21 cellular contexts compared by ENCODE assay signal in genomic region chr1:40133122-40133665, GRCh38. TPM values are rescaled to one million over a fixed set of nuclear protein-coding genes. Genes with fewer than 3 reads are reported as not detected.
DNase-seq lines count a peak whose midpoint lies in the region; ATAC-seq, FAIRE-seq and TF ChIP-seq lines count a peak whose summit lies in the region.
"Had no signal": no experiment of that assay in that cellular context is flagged by ENCODE, and none has a peak within 500 bp of the region (broad histone marks: within the 10 kb centered on the region; RNA-seq: fewer than 3 reads in every experiment).

No MANE protein-coding gene starts in this region.

- H3K4ac ChIP-seq in H1 (replicated peaks; ENCODE audit: insufficient read length, low read depth, low read length) = no peak overlapping the region
- no peak overlapping the region for H3K4ac ChIP-seq in neuronal stem cell (ENCODE audit: low read length)

- H3K4me1 Mint-ChIP-seq in GM23338 = no peaks in the 10 kb centered on the region
- H3K4me1 Mint-ChIP-seq: neural progenitor cell, T-cell had no signal

- TF ChIP-seq EP300 in H1 (IDR thresholded peaks at IDR 0.05; ENCODE audit: borderline replicate concordance in 1 of 2, low read depth in 2 of 2, low read length in 2 of 2) = no peak

- H4K20me1 ChIP-seq in GM23338 (replicated peaks; ENCODE audit: insufficient read depth) (no peaks in the 10 kb centered on the region), H1 (replicated peaks in 1 of 2; ENCODE audit: control insufficient read depth in 1 of 2, insufficient read depth in 2 of 2, low read length in 2 of 2) (peaks cover 0 to 1% of the 10 kb centered on the region in 2 experiments)
- H4K20me1 ChIP-seq: BLaER1 treated with 17β-estradiol and CSF1 and Interleukin-3, amounts not matched to agents 10 nM and 100 nM had no signal

- no peak overlapping the region for H3K18ac ChIP-seq in H1 (ENCODE audit: extremely low read depth, low read length)
- H3K18ac ChIP-seq in neuronal stem cell (ENCODE audit: low read length) = no peak overlapping the region

- TF ChIP-seq CTCF in GM23338 (conservative IDR thresholded peaks at IDR 0.05; ENCODE audit: low read depth in 2 of 2) = no peak
- no peak for TF ChIP-seq CTCF in H1 (IDR thresholded peaks at IDR 0.05; ENCODE audit: control extremely low read depth in 1 of 3, insufficient read depth in 1 of 3, low read depth in 1 of 3, low read length in 3 of 3)
- TF ChIP-seq CTCF in spleen (IDR thresholded peaks at IDR 0.05 in 8 of 11, conservative IDR thresholded peaks at IDR 0.05 in 3 of 11) = no peak

- H3K23ac ChIP-seq in H1 (ENCODE audit: insufficient read length) (no peak overlapping the region), neuronal stem cell (ENCODE audit: low read depth, low read length, poor library complexity) (peak overlapping the region; percentile 65)

- H3K56ac ChIP-seq in H1 (replicated peaks; ENCODE audit: insufficient read length, low read depth, low read length) = no peak overlapping the region

- FAIRE-seq in H1 (lab: Jason Lieb, UNC) = no peak
- FAIRE-seq: GM12878 had no signal

- H3K79me2 ChIP-seq in ACC112 (ENCODE audit: control insufficient read depth, insufficient read depth, low read length, unreplicated experiment) = no peaks in the 10 kb centered on the region
- no peaks in the 10 kb centered on the region for H3K79me2 ChIP-seq in GM23338 (replicated peaks; ENCODE audit: insufficient read depth)
- H3K79me2 ChIP-seq in H1 (ENCODE audit: control insufficient read depth in 1 of 2, insufficient read depth in 2 of 2, low read length in 2 of 2) = no peaks in the 10 kb centered on the region

- H3K27ac Mint-ChIP-seq in GM23338 = no peak overlapping the region
- H3K27ac Mint-ChIP-seq: activated T-cell treated with anti-CD3 and anti-CD28 coated beads, Interleukin-2, amount 50 U/mL, for 24 hours; neural progenitor cell; T-cell had no signal

- H2BK15ac ChIP-seq in H1 (ENCODE audit: low read length) (0 out of 2 replicates have a peak overlapping the region, but pooled peaks have one; percentile 95), neuronal stem cell (ENCODE audit: low read length) (no peak overlapping the region)

- peak overlapping the region; percentile 89 for H2AFZ ChIP-seq in ACC112 (ENCODE audit: low read length, unreplicated experiment)
- H2AFZ ChIP-seq in GM23338 = peak overlapping the region; percentile 84
- no peak overlapping the region for H2AFZ ChIP-seq in H1 (ENCODE audit: low read length)
- peak overlapping the region; percentile 15 for H2AFZ ChIP-seq in neuronal stem cell (ENCODE audit: low read length)
- H2AFZ ChIP-seq: neural progenitor cell had no signal

- H3K4me1 ChIP-seq in ACC112 (ENCODE audit: control insufficient read depth, insufficient read depth, low read length, unreplicated experiment) (no peaks in the 10 kb centered on the region), GM23338 (ENCODE audit: insufficient read depth) (no peaks in the 10 kb centered on the region), H1 (replicated peaks in 1 of 4; ENCODE audit: control insufficient read depth in 3 of 4, insufficient read depth in 4 of 4, low read length in 3 of 4) (no peaks in the 10 kb centered on the region; a peak in 1 of 7 replicates), neuronal stem cell (ENCODE audit: control insufficient read depth in 2 of 2, insufficient read depth in 1 of 2, low read depth in 1 of 2, low read length in 2 of 2) (no peaks in the 10 kb centered on the region), spleen (peaks cover 0 to 5% (median 0%) of the 10 kb centered on the region in 6 donors)
- H3K4me1 ChIP-seq: BLaER1 treated with 17β-estradiol and CSF1 and Interleukin-3, amounts not matched to agents 10 nM and 100 nM; neural progenitor cell had no signal

- H2BK20ac ChIP-seq in H1 (ENCODE audit: low read length) = no peak overlapping the region

- no peak overlapping the region for H4K5ac ChIP-seq in H1 (ENCODE audit: insufficient read length, low read depth, low read length)

- H3K4me3 ChIP-seq in ACC112 (ENCODE audit: low read depth, low read length) (peak overlapping the region; percentile 66), GM23338 (no peak overlapping the region), H1 (ENCODE audit: extremely low read depth in 1 of 4, insufficient read depth in 2 of 4, low read depth in 3 of 4, low read length in 4 of 4) (no peak overlapping the region), neuronal stem cell (ENCODE audit: low read length in 2 of 2) (peak overlapping the region in 1 of 2 donors; percentile 6), spleen (peak overlapping the region in 2 of 8 donors; percentile 10 to 42)
- H3K4me3 ChIP-seq: adrenal gland; BLaER1 treated with 17β-estradiol and CSF1 and Interleukin-3, amounts not matched to agents 10 nM and 100 nM; GM12878; neural progenitor cell; smooth muscle cell had no signal

- H2BK120ac ChIP-seq in H1 (replicated peaks; ENCODE audit: low read depth, low read length) = no peak overlapping the region
- no peak overlapping the region for H2BK120ac ChIP-seq in neuronal stem cell (ENCODE audit: low read depth, low read length)

- H3K14ac ChIP-seq in H1 (ENCODE audit: insufficient read length) (no peak overlapping the region), neuronal stem cell (ENCODE audit: low read length) (no peak overlapping the region)

- H3K79me1 ChIP-seq in H1 (ENCODE audit: low read depth, low read length) (no peaks in the 10 kb centered on the region), neuronal stem cell (ENCODE audit: low read depth, low read length) (no peaks in the 10 kb centered on the region)

- no peaks in the 10 kb centered on the region for H3K36me3 Mint-ChIP-seq in GM23338 (ENCODE audit: low read depth)
- H3K36me3 Mint-ChIP-seq: neural progenitor cell, T-cell had no signal

- TF ChIP-seq RAD21 in H1 (IDR thresholded peaks at IDR 0.05 in 1 of 2, conservative IDR thresholded peaks at IDR 0.05 in 1 of 2; ENCODE audit: low read depth in 2 of 2, low read length in 2 of 2) = no peak

- intact Hi-C loops in spleen (cut with DNase I; ENCODE audit: low total_unique reads) = no loop called here

- H2BK5ac ChIP-seq in H1 (ENCODE audit: low read depth, low read length) = no peak overlapping the region
- H2BK5ac ChIP-seq in neuronal stem cell (ENCODE audit: low read length) = no peak overlapping the region

- H3K9me3 Mint-ChIP-seq in GM23338 = no peaks in the 10 kb centered on the region; the same call in 2 of the 3 replicates
- H3K9me3 Mint-ChIP-seq: activated T-cell treated with anti-CD3 and anti-CD28 coated beads, Interleukin-2, amount 50 U/mL, for 24 hours; T-cell had no signal

- no peak overlapping the region for H3K4me3 Mint-ChIP-seq in GM23338
- H3K4me3 Mint-ChIP-seq: activated T-cell treated with anti-CD3 and anti-CD28 coated beads, Interleukin-2, amount 50 U/mL, for 24 hours; neural progenitor cell; T-cell had no signal

- H2AK5ac ChIP-seq in H1 (ENCODE audit: low read depth, low read length) (no peak overlapping the region), neuronal stem cell (ENCODE audit: low read depth, low read length) (no peak overlapping the region)

- TF ChIP-seq POLR2A in H1 (IDR thresholded peaks at IDR 0.05; ENCODE audit: control extremely low read depth in 1 of 2, low read depth in 2 of 2, low read length in 2 of 2) = no peak
- no peak for TF ChIP-seq POLR2A in spleen (IDR thresholded peaks at IDR 0.05)

- H3K9ac ChIP-seq in H1 (replicated peaks in 1 of 4; ENCODE audit: extremely low read depth in 1 of 4, low read depth in 3 of 4, low read length in 3 of 4) (no peak overlapping the region), neuronal stem cell (ENCODE audit: low read depth, low read length, poor library complexity) (no peak overlapping the region)
- H3K9ac ChIP-seq: BLaER1 treated with 17β-estradiol and CSF1 and Interleukin-3, amounts not matched to agents 10 nM and 100 nM; neural progenitor cell had no signal

- no peak overlapping the region for H2BK12ac ChIP-seq in H1 (ENCODE audit: low read depth, low read length)
- no peak overlapping the region for H2BK12ac ChIP-seq in neuronal stem cell (ENCODE audit: low read length)

- H3F3A ChIP-seq in GM23338 (replicated peaks; ENCODE audit: low read depth) = no peaks in the 10 kb centered on the region

- ATAC-seq in GM23338 (no peak; the same call in 2 of the 3 replicates), HG03159 (IDR thresholded peaks at IDR 0.05; ENCODE audit: unreplicated experiment) (no peak), GM18873 (IDR thresholded peaks at IDR 0.05; ENCODE audit: low FRiP score, unreplicated experiment) (no peak)
- ATAC-seq: GM12878, left lobe of liver, Panc1, T-cell had no signal

- POLR2A ChIA-PET in H1 (lab: Charles Lee; ENCODE audit: partially characterized antibody) = no interaction called here

- DNase-seq in GM23338 (ENCODE audit: low spot score) (peak; percentile 2), H1 (ENCODE audit: low read depth in 1 of 2, low spot score in 2 of 2) (no peak), neuronal stem cell (ENCODE audit: low spot score) (no peak), NCI-H1694 (lab: John Stamatoyannopoulos, UW) (no peak), spleen (no peak)
- DNase-seq: activated CD4-positive, alpha-beta T cell treated with anti-CD3 and anti-CD28 coated beads for 4 hours; activated T-cell treated with anti-CD3 and anti-CD28 coated beads, Interleukin-2, amount 50 U/mL, for 24 hours; adrenal gland; NCI-H1105; NCI-H524 treated with DMSO at 0.1 percent for 48 hours; T-cell; tibial artery had no signal

- H4K91ac ChIP-seq in H1 (replicated peaks; ENCODE audit: insufficient read length, low read length) (no peak overlapping the region), neuronal stem cell (ENCODE audit: low read depth, low read length, poor library complexity) (no peak overlapping the region)

- CTCF ChIA-PET in H1 (lab: Charles Lee; ENCODE audit: partially characterized antibody) = interaction anchor here (1.1 to 1.2 kb wide), 2 partner anchors 11 to 20 kb away, joined by 5 read pairs; no protein-coding TSS in a partner anchor

- no peak overlapping the region for H4K8ac ChIP-seq in H1 (ENCODE audit: extremely low read depth, insufficient read depth, low read length)
- no peak overlapping the region for H4K8ac ChIP-seq in neuronal stem cell (ENCODE audit: low read depth, low read length)

- peaks cover 2% of the 10 kb centered on the region for H3K27me3 Mint-ChIP-seq in GM23338 (ENCODE audit: insufficient read depth, low read depth, poor library complexity)

- peaks cover 19% of the 10 kb centered on the region for H3K27me3 ChIP-seq in ACC112 (ENCODE audit: insufficient read depth, low read length)
- H3K27me3 ChIP-seq in GM23338 (ENCODE audit: insufficient read depth) = no peaks in the 10 kb centered on the region
- H3K27me3 ChIP-seq in H1 (replicated peaks in 1 of 4; ENCODE audit: control insufficient read depth in 3 of 4, extremely low read depth in 1 of 4, insufficient read depth in 3 of 4, low read length in 3 of 4) = no peaks in the 10 kb centered on the region
- H3K27me3 ChIP-seq in neuronal stem cell (ENCODE audit: control insufficient read depth in 3 of 3, insufficient read depth in 3 of 3, low read depth in 1 of 3, low read length in 3 of 3) = no peaks in the 10 kb centered on the region
- peaks cover 0 to 23% (median 3%) of the 10 kb centered on the region in 7 donors for H3K27me3 ChIP-seq in spleen (replicated peaks in 1 of 7)
- H3K27me3 ChIP-seq: adrenal gland; BLaER1 treated with 17β-estradiol and CSF1 and Interleukin-3, amounts not matched to agents 10 nM and 100 nM; neural progenitor cell had no signal

- H3K9me2 ChIP-seq in GM23338 (ENCODE audit: insufficient read depth) = no peaks in the 10 kb centered on the region

- H3K36me3 ChIP-seq in ACC112 (ENCODE audit: insufficient read depth, low read length) = no peaks in the 10 kb centered on the region
- H3K36me3 ChIP-seq in GM23338 (ENCODE audit: insufficient read depth) = no peaks in the 10 kb centered on the region
- no peaks in the 10 kb centered on the region for H3K36me3 ChIP-seq in H1 (ENCODE audit: control insufficient read depth in 2 of 4, insufficient read depth in 4 of 4, low read length in 3 of 4)
- H3K36me3 ChIP-seq in neuronal stem cell (replicated peaks in 1 of 2; ENCODE audit: control insufficient read depth in 2 of 2, insufficient read depth in 2 of 2, low read length in 2 of 2) = no peaks in the 10 kb centered on the region
- H3K36me3 ChIP-seq in spleen = no peaks in the 10 kb centered on the region
- H3K36me3 ChIP-seq: adrenal gland; BLaER1 treated with 17β-estradiol and CSF1 and Interleukin-3, amounts not matched to agents 10 nM and 100 nM; neural progenitor cell; tibial artery had no signal

- H3K27ac ChIP-seq in ACC112 (ENCODE audit: low read depth, low read length) = no peak overlapping the region
- H3K27ac ChIP-seq in GM23338 (ENCODE audit: low read depth) = no peak overlapping the region
- no peak overlapping the region for H3K27ac ChIP-seq in H1 (ENCODE audit: low read depth, low read length)
- no peak overlapping the region for H3K27ac ChIP-seq in neuronal stem cell (replicated peaks; ENCODE audit: low read length)
- H3K27ac ChIP-seq in spleen = no peak overlapping the region
- H3K27ac ChIP-seq: adrenal gland; BLaER1 treated with 17β-estradiol and CSF1 and Interleukin-3, amounts not matched to agents 10 nM and 100 nM; neural progenitor cell; tibial artery had no signal

- no peaks in the 10 kb centered on the region for H3K23me2 ChIP-seq in H1 (ENCODE audit: low read depth, low read length)

- H3K9me3 ChIP-seq in H1 (ENCODE audit: insufficient read depth in 2 of 2, low read depth in 1 of 2, low read length in 1 of 2) = no peaks in the 10 kb centered on the region
- H3K9me3 ChIP-seq in neuronal stem cell (replicated peaks in 1 of 2; ENCODE audit: control insufficient read depth in 2 of 2, insufficient read depth in 1 of 2, low read depth in 1 of 2, low read length in 2 of 2) = peaks cover 0 to 2% of the 10 kb centered on the region in 2 donors
- peaks cover 0 to 10% (median 0%) of the 10 kb centered on the region in 8 donors for H3K9me3 ChIP-seq in spleen
- H3K9me3 ChIP-seq: tibial artery had no signal

- WGBS in H1 (ENCODE audit: extremely low coverage in 1 of 2, insufficient coverage in 1 of 2, insufficient read length in 1 of 2, insufficient replicate concordance in 2 of 2, low coverage in 1 of 2, low lambda C conversion rate in 2 of 2, missing lambda C conversion rate in 1 of 2), 2 experiments = 90% methylated on average over 21 of the region's 33 CpGs; no CpG with 5 or more reads in 1 of the 2 experiments
- no CpG with 5 or more reads among the region's 33 CpGs for WGBS in neuronal stem cell (ENCODE audit: extremely low coverage in 2 of 2, insufficient read length in 2 of 2, insufficient replicate concordance in 1 of 2), 2 donors
- 63 to 82% (median 74%) methylated on average over 30 to 33 of the region's 33 CpGs for WGBS in spleen, 5 donors

- no peak overlapping the region for H3K4me2 ChIP-seq in GM23338
- no peak overlapping the region for H3K4me2 ChIP-seq in H1 (ENCODE audit: insufficient read depth in 1 of 2, low read depth in 2 of 2, low read length in 2 of 2)
- no peak overlapping the region for H3K4me2 ChIP-seq in neuronal stem cell (ENCODE audit: insufficient read depth, low read length, poor library complexity, severe bottlenecking)
- H3K4me2 ChIP-seq: BLaER1 treated with 17β-estradiol and CSF1 and Interleukin-3, amounts not matched to agents 10 nM and 100 nM; neural progenitor cell; smooth muscle cell had no signal

RNA-seq across cellular contexts. Expression of gene RLF, which starts 28.0 kb away (rescaled TPM):
- total RNA-seq in GM23338 (2014; rRNA removed; shearing (Covaris generic)) = 21.1 and 22.2 TPM in 2 replicates
- polyA plus RNA-seq in GM23338 (2016; fragmentation: Nextera tagmentation; extraction: Ambion mirVana) (4.4 and 6.6 TPM in 2 replicates), H1 (2011; rRNA removed) (2.4 and 4.2 TPM in 2 replicates), spleen (1 to 10 TPM; 3.8 to 4.6 (median 4.1) TPM)
- 16.9 and 18.0 TPM in 2 replicates for total RNA-seq in H1 (2021; fragmentation: NEBNext Ultra II Directional; extraction: Animal tissue kit (Norgen Biotek cat#: 25700))
- 5.4 TPM for polyA plus RNA-seq in H1 (2011; cell fraction: cytosol; rRNA removed)
- 4.0 TPM for polyA plus RNA-seq in H1 (2011; cell fraction: nucleus; rRNA removed)
- polyA plus RNA-seq in H1 (2012, experiment 1 of 2) = 7.0 to 11.1 TPM (median 8.4 TPM) in 4 replicates
- polyA plus RNA-seq in H1 (2012, experiment 2 of 2) = 0.52 TPM
- polyA plus RNA-seq in H1 (2013, experiment 1 of 2) = 9.5 TPM
- polyA plus RNA-seq in H1 (2013, experiment 2 of 2) = 9.4 TPM
- 16.6 and 24.7 TPM in 2 replicates for polyA minus RNA-seq in H1 (2011; rRNA and poly(A)+ RNA removed)
- polyA minus RNA-seq in H1 (2011; cell fraction: cytosol; rRNA and poly(A)+ RNA removed) = 11.4 TPM
- polyA minus RNA-seq in H1 (2011; cell fraction: nucleus; rRNA and poly(A)+ RNA removed) = 17.0 TPM
- 10.9 TPM for polyA plus RNA-seq in neuronal stem cell (2013, experiment 1 of 2)
- 11.2 TPM for polyA plus RNA-seq in neuronal stem cell (2013, experiment 2 of 2)
- 10 to 100 TPM; 15.9 to 26.3 (median 22.6) TPM for total RNA-seq in spleen

RNA-seq across cellular contexts. Expression of gene PPT1, which starts 36.1 kb away (rescaled TPM):
- 202 and 234 TPM in 2 replicates for total RNA-seq in GM23338 (2014; rRNA removed; shearing (Covaris generic))
- polyA plus RNA-seq in GM23338 (2016; fragmentation: Nextera tagmentation; extraction: Ambion mirVana) (59.4 and 67.4 TPM in 2 replicates), H1 (2011; rRNA removed) (38.8 and 77.1 TPM in 2 replicates), spleen (10 to 100 TPM; 57.1 to 88.0 (median 86.8) TPM)
- 141 and 150 TPM in 2 replicates for total RNA-seq in H1 (2021; fragmentation: NEBNext Ultra II Directional; extraction: Animal tissue kit (Norgen Biotek cat#: 25700))
- 56.0 TPM for polyA plus RNA-seq in H1 (2011; cell fraction: cytosol; rRNA removed)
- polyA plus RNA-seq in H1 (2011; cell fraction: nucleus; rRNA removed) = 62.0 TPM
- 118 to 158 TPM (median 141 TPM) in 4 replicates for polyA plus RNA-seq in H1 (2012, experiment 1 of 2)
- polyA plus RNA-seq in H1 (2012, experiment 2 of 2) = 25.5 TPM
- polyA plus RNA-seq in H1 (2013, experiment 1 of 2) = 251 TPM
- polyA plus RNA-seq in H1 (2013, experiment 2 of 2) = 317 TPM
- polyA minus RNA-seq in H1 (2011; rRNA and poly(A)+ RNA removed) = 134 and 143 TPM in 2 replicates
- polyA minus RNA-seq in H1 (2011; cell fraction: cytosol; rRNA and poly(A)+ RNA removed) = 47.7 TPM
- 34.6 TPM for polyA minus RNA-seq in H1 (2011; cell fraction: nucleus; rRNA and poly(A)+ RNA removed)
- 111 TPM for polyA plus RNA-seq in neuronal stem cell (2013, experiment 1 of 2)
- 109 TPM for polyA plus RNA-seq in neuronal stem cell (2013, experiment 2 of 2)
- 100 to 1,000 TPM; 180 to 282 (median 214) TPM for total RNA-seq in spleen
